ENCODE assay signal across 21 cellular contexts in genomic region chr2:215431290-215431689, GRCh38. TPM values are rescaled to one million over a fixed set of nuclear protein-coding genes. Genes with fewer than 3 reads are reported as not detected.
DNase-seq lines count a peak whose midpoint lies in the region; TF ChIP-seq lines count a peak whose summit lies in the region.
"Had no signal": no experiment of that assay in that cellular context is flagged by ENCODE, and none has a peak within 500 bp of the region (broad histone marks: within the 10 kb centered on the region; RNA-seq: fewer than 3 reads in every experiment).

No MANE protein-coding gene starts in this region.

- H3K9me3 ChIP-seq in ascending aorta = no peaks in the 10 kb centered on the region
- H3K9me3 ChIP-seq in BE2C = no peaks in the 10 kb centered on the region
- H3K9me3 ChIP-seq: heart right ventricle, upper lobe of left lung had no signal

- in situ Hi-C loops in KBM-7 (cut with MboI; ENCODE audit: low pct_unique_long_range_greater_than_20kb, low sequenced_read_pairs) = no loop called here

- H3K36me3 ChIP-seq in ACC112 (ENCODE audit: insufficient read depth, low read length) = peaks cover 86% of the 10 kb centered on the region
- H3K36me3 ChIP-seq in ascending aorta = peaks cover 39 to 69% of the 10 kb centered on the region in 2 donors
- no peaks in the 10 kb centered on the region for H3K36me3 ChIP-seq in BE2C

- peaks cover 64% of the 10 kb centered on the region for H3K4me1 Mint-ChIP-seq in osteocyte (ENCODE audit: unreplicated experiment)

- H3K4me1 ChIP-seq in ACC112 (ENCODE audit: control insufficient read depth, insufficient read depth, low read length, unreplicated experiment) (peaks cover 45% of the 10 kb centered on the region), ascending aorta (peaks cover 8 to 16% of the 10 kb centered on the region in 2 donors), BE2C (no peaks in the 10 kb centered on the region)

- H3K27me3 Mint-ChIP-seq in osteocyte (ENCODE audit: unreplicated experiment) = no peaks in the 10 kb centered on the region

- intact Hi-C loops in ascending aorta (cut with DNase I) = no loop called here

- DNase-seq in ascending aorta (ENCODE audit: low spot score in 2 of 2) (no peak), fibroblast of mammary gland (ENCODE audit: low read depth) (peak; percentile 29), osteocyte (ENCODE audit: extremely low spot score, unreplicated experiment) (no peak), KBM-7 (no peak), nucleus accumbens (lab: John Stamatoyannopoulos, UW) (no peak), BE2C (no peak), NCI-H2029 (lab: John Stamatoyannopoulos, UW) (no peak)
- DNase-seq: activated CD4-positive, alpha-beta T cell treated with anti-CD3 and anti-CD28 coated beads, Interleukin-2, amount 10 ng/mL, durations not matched to agents 7 days and 5 days; activated CD8-positive, alpha-beta memory T cell treated with anti-CD3 and anti-CD28 coated beads, Interleukin-2, amount 50 U/mL, for 4 hours; activated gamma-delta T cell treated with Interleukin-2 at 50 U/mL for 16 hours; H7; heart right ventricle; natural killer cell; NCI-H2081; NCI-H510A treated with DMSO at 0.1 percent for 48 hours had no signal

- H3K27me3 ChIP-seq in ACC112 (ENCODE audit: insufficient read depth, low read length) = no peaks in the 10 kb centered on the region
- no peaks in the 10 kb centered on the region for H3K27me3 ChIP-seq in ascending aorta
- peaks cover 6% of the 10 kb centered on the region for H3K27me3 ChIP-seq in BE2C

- no peaks in the 10 kb centered on the region for H3K9me3 Mint-ChIP-seq in osteocyte (ENCODE audit: unreplicated experiment)
- H3K9me3 Mint-ChIP-seq: activated CD4-positive, alpha-beta T cell treated with anti-CD3 and anti-CD28 coated beads, Interleukin-2, amount 10 ng/mL, durations not matched to agents 7 days and 5 days; dendritic cell treated with granulocyte-macrophage colony-stimulating factor and Interleukin-4, amounts not matched to agents 40 ng/mL and 50 ng/mL, for 4 days; natural killer cell; stimulated activated memory B cell treated with anti-CD40 and anti-IgM and Interleukin-4, amounts not matched to agents 10 μg/mL and 1 μg/mL and 100 μg/mL, for 72 hours had no signal

- peak overlapping the region; percentile 96 for H3K4me3 ChIP-seq in ACC112 (ENCODE audit: low read depth, low read length)
- H3K4me3 ChIP-seq in ascending aorta = peak overlapping the region; percentile 31 to 80
- H3K4me3 ChIP-seq in fibroblast of mammary gland (ENCODE audit: control insufficient read depth, low read depth, low read length) = peak overlapping the region; percentile 81
- H3K4me3 ChIP-seq in BE2C (ENCODE audit: low read depth, low read length) = no peak overlapping the region

- no peak overlapping the region for H2AFZ ChIP-seq in ACC112 (ENCODE audit: low read length, unreplicated experiment)

- peaks cover 87% of the 10 kb centered on the region for H3K36me3 Mint-ChIP-seq in osteocyte (ENCODE audit: unreplicated experiment)
- H3K36me3 Mint-ChIP-seq: natural killer cell; stimulated activated memory B cell treated with anti-CD40 and anti-IgM and Interleukin-4, amounts not matched to agents 10 μg/mL and 1 μg/mL and 100 μg/mL, for 72 hours had no signal

- H3K4me3 Mint-ChIP-seq in osteocyte (ENCODE audit: unreplicated experiment) = peak overlapping the region; percentile 98
- H3K4me3 Mint-ChIP-seq: activated CD4-positive, alpha-beta T cell treated with anti-CD3 and anti-CD28 coated beads, Interleukin-2, amount 10 ng/mL, durations not matched to agents 7 days and 5 days; dendritic cell treated with granulocyte-macrophage colony-stimulating factor and Interleukin-4, amounts not matched to agents 40 ng/mL and 50 ng/mL, for 4 days; natural killer cell; stimulated activated memory B cell treated with anti-CD40 and anti-IgM and Interleukin-4, amounts not matched to agents 10 μg/mL and 1 μg/mL and 100 μg/mL, for 72 hours had no signal

- no peak for TF ChIP-seq CTCF in ascending aorta (IDR thresholded peaks at IDR 0.05)
- TF ChIP-seq CTCF in fibroblast of mammary gland (conservative IDR thresholded peaks at IDR 0.05; ENCODE audit: control insufficient read depth, insufficient read depth, low read depth, low read length) = no peak
- TF ChIP-seq CTCF in osteocyte (IDR thresholded peaks at IDR 0.05) = no peak
- no peak for TF ChIP-seq CTCF in BE2C (IDR thresholded peaks at IDR 0.05; ENCODE audit: low read depth, low read length)

- H3K79me2 ChIP-seq in ACC112 (ENCODE audit: control insufficient read depth, insufficient read depth, low read length, unreplicated experiment) = peaks cover 88% of the 10 kb centered on the region

- H3K27ac Mint-ChIP-seq in osteocyte (ENCODE audit: unreplicated experiment) = peak overlapping the region; percentile 99
- H3K27ac Mint-ChIP-seq: activated CD4-positive, alpha-beta T cell treated with anti-CD3 and anti-CD28 coated beads, Interleukin-2, amount 10 ng/mL, durations not matched to agents 7 days and 5 days; dendritic cell treated with granulocyte-macrophage colony-stimulating factor and Interleukin-4, amounts not matched to agents 40 ng/mL and 50 ng/mL, for 4 days; natural killer cell; stimulated activated memory B cell treated with anti-CD40 and anti-IgM and Interleukin-4, amounts not matched to agents 10 μg/mL and 1 μg/mL and 100 μg/mL, for 72 hours had no signal

- H3K27ac ChIP-seq in ACC112 (ENCODE audit: low read depth, low read length) = peak overlapping the region; percentile 95
- H3K27ac ChIP-seq in ascending aorta = peak overlapping the region; percentile 82 to 88
- H3K27ac ChIP-seq: epithelial cell of prostate, HL-60 had no signal

RNA-seq across cellular contexts. Expression of gene FN1, which starts 4.6 kb away (rescaled TPM):
- total RNA-seq in ascending aorta (5,098 TPM), osteocyte (16,854 and 18,487 TPM in 2 replicates)
- 3.9 TPM for polyA plus RNA-seq in BE2C (2012; ENCODE audit: insufficient read depth, insufficient read length, low read depth)
